In genomic region chr22:37559901-37560681, GRCh38 we compare ENCODE assay signal across 1 cellular context.
A peak's percentile ranks its signal among the peaks of the same experiment; 100 is the strongest.
TF ChIP-seq lines count a peak whose summit lies in the region.

A gene with protein sequence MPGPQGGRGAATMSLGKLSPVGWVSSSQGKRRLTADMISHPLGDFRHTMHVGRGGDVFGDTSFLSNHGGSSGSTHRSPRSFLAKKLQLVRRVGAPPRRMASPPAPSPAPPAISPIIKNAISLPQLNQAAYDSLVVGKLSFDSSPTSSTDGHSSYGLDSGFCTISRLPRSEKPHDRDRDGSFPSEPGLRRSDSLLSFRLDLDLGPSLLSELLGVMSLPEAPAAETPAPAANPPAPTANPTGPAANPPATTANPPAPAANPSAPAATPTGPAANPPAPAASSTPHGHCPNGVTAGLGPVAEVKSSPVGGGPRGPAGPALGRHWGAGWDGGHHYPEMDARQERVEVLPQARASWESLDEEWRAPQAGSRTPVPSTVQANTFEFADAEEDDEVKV (plus strand): TSS chr22:37560480. CDS start chr22:37566350, 5,870 bp downstream.

TF ChIP-seq in HepG2, 621 proteins besides CTCF, POLR2A, EP300 and RAD21 (continued from another document and continues in another):
- TF ChIP-seq RFXANK (CRISPR knock-in tag; IDR thresholded peaks at IDR 0.05) (no peak), ZNF883 (CRISPR knock-in tag; IDR thresholded peaks at IDR 0.05; ENCODE audit: not compliant biosample characterization) (no peak), ZNF792 (CRISPR knock-in tag; IDR thresholded peaks at IDR 0.05) (no peak; the same call in 1 of the 2 replicates), MATR3 (CRISPR knock-in tag; IDR thresholded peaks at IDR 0.05) (no peak), CAMTA2 (CRISPR knock-in tag; IDR thresholded peaks at IDR 0.05; ENCODE audit: borderline replicate concordance) (peak; percentile 68; the same call in 1 of the 2 replicates), PRDM15 (CRISPR knock-in tag; IDR thresholded peaks at IDR 0.05) (no peak), HOXA5 (CRISPR knock-in tag; IDR thresholded peaks at IDR 0.05) (no peak), FOXO1 (CRISPR knock-in tag; IDR thresholded peaks at IDR 0.05) (peak; percentile 11; the same call in 1 of the 2 replicates), GFI1 (CRISPR knock-in tag; IDR thresholded peaks at IDR 0.05; ENCODE audit: borderline replicate concordance) (no peak), ZBTB46 (CRISPR knock-in tag; IDR thresholded peaks at IDR 0.05; ENCODE audit: borderline replicate concordance) (no peak), NKX3-1 (CRISPR knock-in tag; IDR thresholded peaks at IDR 0.05) (no peak), ZNF124 (CRISPR knock-in tag; IDR thresholded peaks at IDR 0.05) (0 out of 2 replicates have a peak, but pooled peaks have one; percentile 20), PTBP1 (IDR thresholded peaks at IDR 0.05; ENCODE audit: low read depth, low read length, poor library complexity, severe bottlenecking) (no peak), LCORL (IDR thresholded peaks at IDR 0.05) (no peak), LCORL (CRISPR knock-in tag; IDR thresholded peaks at IDR 0.05) (peak; percentile 67), HDAC6 (IDR thresholded peaks at IDR 0.05; ENCODE audit: low read depth, low read length) (no peak), KLF9 (CRISPR knock-in tag; IDR thresholded peaks at IDR 0.05; ENCODE audit: low read depth) (no peak), ZNF672 (CRISPR knock-in tag; IDR thresholded peaks at IDR 0.05) (0 out of 2 replicates have a peak, but pooled peaks have one; percentile 15), ZFP37 (CRISPR knock-in tag; IDR thresholded peaks at IDR 0.05; ENCODE audit: borderline replicate concordance) (no peak), SMC3 (IDR thresholded peaks at IDR 0.05; ENCODE audit: low read length) (no peak), ZNF136 (CRISPR knock-in tag; IDR thresholded peaks at IDR 0.05; ENCODE audit: low read depth) (no peak), ZNF746 (CRISPR knock-in tag; IDR thresholded peaks at IDR 0.05) (no peak), ZNF614 (CRISPR knock-in tag; IDR thresholded peaks at IDR 0.05; ENCODE audit: borderline replicate concordance) (no peak), PAWR (CRISPR knock-in tag; IDR thresholded peaks at IDR 0.05; ENCODE audit: borderline replicate concordance) (no peak), ZNF747 (CRISPR knock-in tag; IDR thresholded peaks at IDR 0.05; ENCODE audit: borderline replicate concordance) (peak; percentile 71; the same call in 1 of the 2 replicates), DMAP1 (CRISPR knock-in tag; IDR thresholded peaks at IDR 0.05) (peak; percentile 44; the same call in 1 of the 2 replicates), ZNF180 (CRISPR knock-in tag; IDR thresholded peaks at IDR 0.05; ENCODE audit: borderline replicate concordance, low read depth) (no peak), TP53 (CRISPR knock-in tag; conservative IDR thresholded peaks at IDR 0.05) (no peak), SOX6 (IDR thresholded peaks at IDR 0.05) (no peak), SOX6 (CRISPR knock-in tag; IDR thresholded peaks at IDR 0.05) (peak; percentile 57), AKAP8 (CRISPR knock-in tag; IDR thresholded peaks at IDR 0.05) (peak; percentile 86; the same call in 1 of the 2 replicates), TMF1 (CRISPR knock-in tag; IDR thresholded peaks at IDR 0.05; ENCODE audit: low read depth) (peak; percentile 32; the same call in 1 of the 2 replicates), SRF (IDR thresholded peaks at IDR 0.05; ENCODE audit: low read depth, low read length) (no peak), THAP8 (CRISPR knock-in tag; IDR thresholded peaks at IDR 0.05; ENCODE audit: borderline replicate concordance) (no peak), SMARCC2 (IDR thresholded peaks at IDR 0.05) (no peak)
- TF ChIP-seq, protein P1, sequence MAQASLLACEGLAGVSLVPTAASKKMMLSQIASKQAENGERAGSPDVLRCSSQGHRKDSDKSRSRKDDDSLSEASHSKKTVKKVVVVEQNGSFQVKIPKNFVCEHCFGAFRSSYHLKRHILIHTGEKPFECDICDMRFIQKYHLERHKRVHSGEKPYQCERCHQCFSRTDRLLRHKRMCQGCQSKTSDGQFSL (CRISPR knock-in tag; IDR thresholded peaks at IDR 0.05), result no peak
- TF ChIP-seq, protein P2, sequence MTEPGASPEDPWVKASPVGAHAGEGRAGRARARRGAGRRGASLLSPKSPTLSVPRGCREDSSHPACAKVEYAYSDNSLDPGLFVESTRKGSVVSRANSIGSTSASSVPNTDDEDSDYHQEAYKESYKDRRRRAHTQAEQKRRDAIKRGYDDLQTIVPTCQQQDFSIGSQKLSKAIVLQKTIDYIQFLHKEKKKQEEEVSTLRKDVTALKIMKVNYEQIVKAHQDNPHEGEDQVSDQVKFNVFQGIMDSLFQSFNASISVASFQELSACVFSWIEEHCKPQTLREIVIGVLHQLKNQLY (CRISPR knock-in tag; IDR thresholded peaks at IDR 0.05), result no peak
- TF ChIP-seq, protein P3, sequence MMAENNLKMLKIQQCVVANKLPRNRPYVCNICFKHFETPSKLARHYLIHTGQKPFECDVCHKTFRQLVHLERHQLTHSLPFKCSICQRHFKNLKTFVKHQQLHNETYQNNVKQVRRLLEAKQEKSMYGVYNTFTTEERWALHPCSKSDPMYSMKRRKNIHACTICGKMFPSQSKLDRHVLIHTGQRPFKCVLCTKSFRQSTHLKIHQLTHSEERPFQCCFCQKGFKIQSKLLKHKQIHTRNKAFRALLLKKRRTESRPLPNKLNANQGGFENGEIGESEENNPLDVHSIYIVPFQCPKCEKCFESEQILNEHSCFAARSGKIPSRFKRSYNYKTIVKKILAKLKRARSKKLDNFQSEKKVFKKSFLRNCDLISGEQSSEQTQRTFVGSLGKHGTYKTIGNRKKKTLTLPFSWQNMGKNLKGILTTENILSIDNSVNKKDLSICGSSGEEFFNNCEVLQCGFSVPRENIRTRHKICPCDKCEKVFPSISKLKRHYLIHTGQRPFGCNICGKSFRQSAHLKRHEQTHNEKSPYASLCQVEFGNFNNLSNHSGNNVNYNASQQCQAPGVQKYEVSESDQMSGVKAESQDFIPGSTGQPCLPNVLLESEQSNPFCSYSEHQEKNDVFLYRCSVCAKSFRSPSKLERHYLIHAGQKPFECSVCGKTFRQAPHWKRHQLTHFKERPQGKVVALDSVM (CRISPR knock-in tag; IDR thresholded peaks at IDR 0.05), result peak; percentile 19; the same call in 1 of the 2 replicates
- TF ChIP-seq, protein P4, sequence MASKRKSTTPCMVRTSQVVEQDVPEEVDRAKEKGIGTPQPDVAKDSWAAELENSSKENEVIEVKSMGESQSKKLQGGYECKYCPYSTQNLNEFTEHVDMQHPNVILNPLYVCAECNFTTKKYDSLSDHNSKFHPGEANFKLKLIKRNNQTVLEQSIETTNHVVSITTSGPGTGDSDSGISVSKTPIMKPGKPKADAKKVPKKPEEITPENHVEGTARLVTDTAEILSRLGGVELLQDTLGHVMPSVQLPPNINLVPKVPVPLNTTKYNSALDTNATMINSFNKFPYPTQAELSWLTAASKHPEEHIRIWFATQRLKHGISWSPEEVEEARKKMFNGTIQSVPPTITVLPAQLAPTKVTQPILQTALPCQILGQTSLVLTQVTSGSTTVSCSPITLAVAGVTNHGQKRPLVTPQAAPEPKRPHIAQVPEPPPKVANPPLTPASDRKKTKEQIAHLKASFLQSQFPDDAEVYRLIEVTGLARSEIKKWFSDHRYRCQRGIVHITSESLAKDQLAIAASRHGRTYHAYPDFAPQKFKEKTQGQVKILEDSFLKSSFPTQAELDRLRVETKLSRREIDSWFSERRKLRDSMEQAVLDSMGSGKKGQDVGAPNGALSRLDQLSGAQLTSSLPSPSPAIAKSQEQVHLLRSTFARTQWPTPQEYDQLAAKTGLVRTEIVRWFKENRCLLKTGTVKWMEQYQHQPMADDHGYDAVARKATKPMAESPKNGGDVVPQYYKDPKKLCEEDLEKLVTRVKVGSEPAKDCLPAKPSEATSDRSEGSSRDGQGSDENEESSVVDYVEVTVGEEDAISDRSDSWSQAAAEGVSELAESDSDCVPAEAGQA (IDR thresholded peaks at IDR 0.05; ENCODE audit: low read depth), result no peak
- TF ChIP-seq, protein P4 (CRISPR knock-in tag; IDR thresholded peaks at IDR 0.05; ENCODE audit: borderline replicate concordance), result 0 out of 2 replicates have a peak, but pooled peaks have one; percentile 19
- TF ChIP-seq, protein P5, sequence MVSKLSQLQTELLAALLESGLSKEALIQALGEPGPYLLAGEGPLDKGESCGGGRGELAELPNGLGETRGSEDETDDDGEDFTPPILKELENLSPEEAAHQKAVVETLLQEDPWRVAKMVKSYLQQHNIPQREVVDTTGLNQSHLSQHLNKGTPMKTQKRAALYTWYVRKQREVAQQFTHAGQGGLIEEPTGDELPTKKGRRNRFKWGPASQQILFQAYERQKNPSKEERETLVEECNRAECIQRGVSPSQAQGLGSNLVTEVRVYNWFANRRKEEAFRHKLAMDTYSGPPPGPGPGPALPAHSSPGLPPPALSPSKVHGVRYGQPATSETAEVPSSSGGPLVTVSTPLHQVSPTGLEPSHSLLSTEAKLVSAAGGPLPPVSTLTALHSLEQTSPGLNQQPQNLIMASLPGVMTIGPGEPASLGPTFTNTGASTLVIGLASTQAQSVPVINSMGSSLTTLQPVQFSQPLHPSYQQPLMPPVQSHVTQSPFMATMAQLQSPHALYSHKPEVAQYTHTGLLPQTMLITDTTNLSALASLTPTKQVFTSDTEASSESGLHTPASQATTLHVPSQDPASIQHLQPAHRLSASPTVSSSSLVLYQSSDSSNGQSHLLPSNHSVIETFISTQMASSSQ (IDR thresholded peaks at IDR 0.05; ENCODE audit: low read depth), result no peak
- TF ChIP-seq, protein P5 (CRISPR knock-in tag; IDR thresholded peaks at IDR 0.05; ENCODE audit: borderline replicate concordance), result 0 out of 2 replicates have a peak, but pooled peaks have one; percentile 39
